10 cellular contexts compared by ENCODE assay signal in genomic region chr7:136424058-136424457, GRCh38.
"Had no signal": no experiment of that assay in that cellular context is flagged by ENCODE, and none has a peak within 500 bp of the region (broad histone marks: within the 10 kb centered on the region; RNA-seq: fewer than 3 reads in every experiment).

No MANE protein-coding gene starts in this region.

- H3K9me3 ChIP-seq: HAP-1 had no signal

- ATAC-seq: HCT116 had no signal

- H3K9ac ChIP-seq: GM23248 had no signal

- H3K4me3 Mint-ChIP-seq: H9, HFFc6 had no signal

- DNase-seq: GM23248, GOT3, H7, H9, HCEC 1CT, HFFc6 had no signal

- H2AFZ ChIP-seq: GM23248 had no signal

- FAIRE-seq: H1, H54 had no signal

- H3K27ac Mint-ChIP-seq: H9, HFFc6 had no signal

- H3K4me1 ChIP-seq: HAP-1 had no signal

- H3K4me3 ChIP-seq: GM23248, HAP-1 had no signal

- H3K27ac ChIP-seq: GM23248 had no signal

- H3K36me3 ChIP-seq: HAP-1 had no signal
